1 cellular context compared by ENCODE assay signal in the genomic region with DNA sequence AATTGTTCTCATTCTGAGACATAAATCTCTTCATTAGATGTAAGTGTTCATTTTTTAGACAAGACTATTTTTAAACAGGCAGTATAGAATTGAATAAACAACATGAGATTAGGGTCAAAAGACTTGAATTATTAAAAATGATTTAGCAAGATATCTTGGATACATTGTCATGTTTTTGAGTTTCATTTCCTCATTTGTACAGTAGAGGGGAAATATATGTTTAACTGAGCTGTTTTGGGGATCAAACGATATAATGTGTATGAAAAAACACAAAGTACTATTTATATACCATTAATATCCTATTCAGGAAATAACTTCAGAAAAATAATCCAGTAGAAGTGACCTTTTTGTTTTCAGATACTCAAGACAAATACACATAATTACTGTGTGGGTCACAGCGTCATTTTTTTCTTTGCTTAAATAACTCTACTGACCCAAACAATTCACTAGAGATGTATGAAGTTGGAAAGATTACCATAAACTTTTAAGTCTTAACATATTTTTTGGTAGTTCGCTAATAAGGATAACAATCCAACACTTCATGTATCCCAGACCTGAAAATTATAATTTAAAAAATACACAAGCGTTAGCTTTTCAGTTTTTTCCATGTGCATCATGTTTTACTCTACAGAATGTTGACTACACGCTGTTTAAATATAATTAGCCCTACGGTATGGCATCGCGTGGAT.
TF ChIP-seq lines count a peak whose summit lies in the region.

No MANE protein-coding gene starts in this region.

TF ChIP-seq in GM12878, 131 proteins besides CTCF, POLR2A, EP300 and RAD21 (continued from another document):
- TF ChIP-seq SUPT20H (IDR thresholded peaks at IDR 0.05; ENCODE audit: borderline replicate concordance, control insufficient read depth, low read depth, low read length) (no peak), HDGF (IDR thresholded peaks at IDR 0.05) (no peak)
TF ChIP-seq in GM12878: peak in this region for 1.
